ENCODE assay signal across 1 cellular context in genomic region chr14:68899033-68899603, GRCh38.
TF ChIP-seq lines count a peak whose summit lies in the region.

No MANE protein-coding gene starts in this region.

TF ChIP-seq in H1, 55 proteins besides CTCF, POLR2A, EP300 and RAD21:
- TF ChIP-seq MAX (IDR thresholded peaks at IDR 0.05): no peak
- TF ChIP-seq POLR2AphosphoS5 (IDR thresholded peaks at IDR 0.05; ENCODE audit: low read depth, low read length): peak; percentile 60; the same call in 1 of the 2 replicates
